ENCODE assay signal across 8 cellular contexts in genomic region chr1:174999926-175000696, GRCh38. TPM values are rescaled to one million over a fixed set of nuclear protein-coding genes. Genes with fewer than 3 reads are reported as not detected.
DNase-seq lines count a peak whose midpoint lies in the region; ATAC-seq and TF ChIP-seq lines count a peak whose summit lies in the region.

Gene CACYBP, plus strand, starts transcription at chr1:174999947. Its CDS starts 234 bp downstream, at chr1:175000181.

- no peaks in the 10 kb centered on the region for H3K9me2 ChIP-seq in SU-DHL-6 (replicated peaks; ENCODE audit: insufficient read depth, low read length)

- H3K36me3 ChIP-seq in CD4-positive, CD25-positive, alpha-beta regulatory T cell (ENCODE audit: control insufficient read depth, insufficient read depth, low read length): peaks cover 7% of the 10 kb centered on the region
- H3K36me3 ChIP-seq in HUES6 (ENCODE audit: control insufficient read depth, insufficient read depth, low read length) (peaks cover 9% of the 10 kb centered on the region), SU-DHL-6 (ENCODE audit: low read length) (peaks cover 20% of the 10 kb centered on the region; the same call in 1 of the 2 replicates)

- TF ChIP-seq CTCF in SU-DHL-6 (IDR thresholded peaks at IDR 0.05; ENCODE audit: insufficient read depth, low read length, poor library complexity, severe bottlenecking): no peak
- no peak for TF ChIP-seq CTCF in GM13977 (IDR thresholded peaks at IDR 0.05; ENCODE audit: extremely low read depth, insufficient read depth, missing control alignments)

- H3K4me3 Mint-ChIP-seq in CD4-positive, CD25-positive, alpha-beta regulatory T cell: no peak within 1 kb of the TSS

- peaks cover 10% of the 10 kb centered on the region; the same call in 1 of the 2 replicates for H4K20me1 ChIP-seq in SU-DHL-6 (ENCODE audit: low read depth, low read length)

- H3K9me3 ChIP-seq in CD4-positive, CD25-positive, alpha-beta regulatory T cell (ENCODE audit: control insufficient read depth in 2 of 2, low read length in 2 of 2): no peaks in the 10 kb centered on the region
- H3K9me3 ChIP-seq in HUES6 (ENCODE audit: control insufficient read depth, insufficient read depth, low read depth, low read length) (no peaks in the 10 kb centered on the region), SU-DHL-6 (ENCODE audit: insufficient read depth, low read length) (no peaks in the 10 kb centered on the region)

- peaks cover 38% of the 10 kb centered on the region; the same call in 1 of the 2 replicates for H3F3A ChIP-seq in SU-DHL-6 (ENCODE audit: insufficient read depth)

- H3K27ac Mint-ChIP-seq in CD4-positive, CD25-positive, alpha-beta regulatory T cell: peak within 1 kb of the TSS in 1 of 3 donors; percentile 96

- H3K4me1 Mint-ChIP-seq in CD4-positive, CD25-positive, alpha-beta regulatory T cell: peaks cover 1 to 54% (median 34%) of the 10 kb centered on the region in 4 donors

- H3K4me3 ChIP-seq in CD4-positive, CD25-positive, alpha-beta regulatory T cell (ENCODE audit: low read depth, low read length): peak within 1 kb of the TSS; percentile 98
- H3K4me3 ChIP-seq in HUES6 (ENCODE audit: low read depth, low read length): peak within 1 kb of the TSS; percentile 93
- H3K4me3 ChIP-seq in SU-DHL-6 (ENCODE audit: insufficient read depth, low read length, poor library complexity, severe bottlenecking): peak within 1 kb of the TSS; percentile 83

- H3K36me3 Mint-ChIP-seq in CD4-positive, CD25-positive, alpha-beta regulatory T cell: peaks cover 4% of the 10 kb centered on the region

- H3K27me3 Mint-ChIP-seq in CD4-positive, CD25-positive, alpha-beta regulatory T cell: no peaks in the 10 kb centered on the region

- peak within 1 kb of the TSS; percentile 88 for H3K4me2 ChIP-seq in SU-DHL-6 (ENCODE audit: low read depth, low read length, poor library complexity, severe bottlenecking)

- no peaks in the 10 kb centered on the region for H3K9me3 Mint-ChIP-seq in CD4-positive, CD25-positive, alpha-beta regulatory T cell

- in situ Hi-C loops in GM13977 (cut with MboI; ENCODE audit: low pct_unique_long_range_greater_than_20kb, low sequenced_read_pairs, unreplicated experiment): loop anchor here (10.0 to 25.0 kb wide), 2 partner anchors 225 to 738 kb away; no protein-coding TSS in a partner anchor

- DNase-seq in CD4-positive, CD25-positive, alpha-beta regulatory T cell: peak in 1 of 3 donors; percentile 65
- DNase-seq in cerebellum (ENCODE audit: low spot score): no peak
- DNase-seq in left lobe of liver (ENCODE audit: low spot score): peak; percentile 71
- peak; percentile 53 for DNase-seq in stimulated activated CD8-positive, alpha-beta memory T cell treated with anti-CD3 and anti-CD28 coated beads, Interleukin-4, amount 100 ng/mL, for 48 hours
- DNase-seq in GM13977 (ENCODE audit: low spot score): no peak

- H2AFZ ChIP-seq in SU-DHL-6 (ENCODE audit: low read depth, low read length, severe bottlenecking): peak within 1 kb of the TSS; percentile 83

- H3K79me2 ChIP-seq in SU-DHL-6 (ENCODE audit: insufficient read depth, low read length): peaks cover 52% of the 10 kb centered on the region

- peak within 1 kb of the TSS; percentile 99 for H3K27ac ChIP-seq in CD4-positive, CD25-positive, alpha-beta regulatory T cell (ENCODE audit: insufficient read depth, low read length, poor library complexity, severe bottlenecking)
- peak within 1 kb of the TSS; percentile 99 for H3K27ac ChIP-seq in HUES6 (ENCODE audit: low read depth, low read length)
- peak within 1 kb of the TSS; percentile 94 for H3K27ac ChIP-seq in SU-DHL-6 (ENCODE audit: low read depth, low read length)

- ATAC-seq in CD4-positive, CD25-positive, alpha-beta regulatory T cell (ENCODE audit: low read depth in 2 of 2): no peak
- ATAC-seq in GM19328 (IDR thresholded peaks at IDR 0.05; ENCODE audit: unreplicated experiment) (peak; percentile 7), left lobe of liver (peak; percentile 26)

- peaks cover 50% of the 10 kb centered on the region for H3K4me1 ChIP-seq in CD4-positive, CD25-positive, alpha-beta regulatory T cell (ENCODE audit: control insufficient read depth, insufficient read depth, low read length, poor library complexity, severe bottlenecking)
- H3K4me1 ChIP-seq in HUES6 (ENCODE audit: control insufficient read depth, insufficient read depth, low read length): 0 out of 2 replicates have a peak, but pooled peaks cover 10% of the 10 kb centered on the region

- H3K27me3 ChIP-seq in CD4-positive, CD25-positive, alpha-beta regulatory T cell (ENCODE audit: control insufficient read depth, insufficient read depth, low read length): no peaks in the 10 kb centered on the region
- H3K27me3 ChIP-seq in HUES6 (ENCODE audit: control insufficient read depth, insufficient read depth, low read length) (no peaks in the 10 kb centered on the region), SU-DHL-6 (ENCODE audit: low read length) (no peaks in the 10 kb centered on the region)

- H3K9ac ChIP-seq in HUES6 (ENCODE audit: low read length) (peak within 1 kb of the TSS; percentile 98), SU-DHL-6 (ENCODE audit: low read length) (peak within 1 kb of the TSS; percentile 98)

RNA-seq across cellular contexts. Expression of gene CACYBP, which starts in this region (rescaled TPM):
- total RNA-seq in CD4-positive, CD25-positive, alpha-beta regulatory T cell: 88.1 TPM
- 100 to 1,000 TPM; 153 to 217 (median 186) TPM for polyA plus RNA-seq in CD4-positive, CD25-positive, alpha-beta regulatory T cell
- 122 TPM for total RNA-seq in cerebellum
- total RNA-seq in left lobe of liver: 27.8 TPM

Comparison
In these comparisons a context has a peak if more than half of its experiments do, and no peak if none do; other contexts are left out.
1. ATAC-seq: peak in GM19328 (single experiment) and left lobe of liver (single experiment); none in CD4-positive, CD25-positive, alpha-beta regulatory T cell (0 of 2).
2. DNase-seq: peak in left lobe of liver (single experiment) and stimulated activated CD8-positive, alpha-beta memory T cell treated with anti-CD3 and anti-CD28 coated beads, Interleukin-4, amount 100 ng/mL, for 48 hours (single experiment); none in cerebellum (single experiment) and GM13977 (single experiment).
3. Peak in every context shown above with its lines, with median percentiles within 50 percentile points of each other: H3K27ac ChIP-seq and H3K4me3 ChIP-seq.